In the genomic region with DNA sequence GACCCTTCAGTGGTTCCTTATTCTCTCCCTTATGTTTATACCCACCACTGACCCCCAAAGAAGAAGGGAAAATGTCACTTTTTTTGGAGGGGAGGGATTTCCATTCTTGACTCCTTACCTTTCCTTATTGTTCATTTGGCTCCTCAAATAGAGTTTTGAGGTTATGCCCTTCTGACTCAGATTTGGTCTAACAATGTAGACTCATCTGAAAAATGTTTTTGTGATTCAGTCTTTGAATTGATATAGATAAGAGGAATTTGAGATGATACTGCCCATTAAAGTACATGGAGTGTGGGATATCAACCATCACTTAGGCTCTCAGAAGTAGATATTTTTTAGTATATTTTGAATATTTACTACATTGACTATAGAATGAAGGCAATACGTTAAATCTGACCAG, we compare ENCODE assay signal across 25 cellular contexts. TPM values are rescaled to one million over a fixed set of nuclear protein-coding genes. Genes with fewer than 3 reads are reported as not detected.
DNase-seq lines count a peak whose midpoint lies in the region; ATAC-seq, FAIRE-seq and TF ChIP-seq lines count a peak whose summit lies in the region.
"Had no signal": no experiment of that assay in that cellular context is flagged by ENCODE, and none has a peak within 500 bp of the region (broad histone marks: within the 10 kb centered on the region; RNA-seq: fewer than 3 reads in every experiment).

No MANE protein-coding gene starts in this region.

- 94 to 100% methylated on average over 1 of the region's 1 CpG for WGBS in GM23248 (ENCODE audit: low coverage in 1 of 2, low lambda C conversion rate in 2 of 2, missing lambda C conversion rate in 2 of 2), 2 experiments

- H3K4me1 ChIP-seq in ACC112 (ENCODE audit: control insufficient read depth, insufficient read depth, low read length, unreplicated experiment) (peaks cover 6% of the 10 kb centered on the region), GM23248 (ENCODE audit: insufficient read depth) (peaks cover 9% of the 10 kb centered on the region; the same call in 1 of the 2 replicates), endothelial cell of umbilical vein (ENCODE audit: control insufficient read depth, extremely low read depth, insufficient read depth, low read length) (no peaks in the 10 kb centered on the region)
- H3K4me1 ChIP-seq: BLaER1 treated with 17β-estradiol and CSF1 and Interleukin-3, amounts not matched to agents 10 nM and 100 nM; prostate gland had no signal

- no peaks in the 10 kb centered on the region for H3K9me2 ChIP-seq in GM23248 (ENCODE audit: insufficient read depth)

- DNase-seq in GM23248: peak; percentile 67
- DNase-seq in RKO (ENCODE audit: low spot score): peak; percentile 58
- no peak for DNase-seq in endothelial cell of umbilical vein (ENCODE audit: low read depth, low spot score)
- no peak for DNase-seq in NCI-H1694 (lab: John Stamatoyannopoulos, UW)
- DNase-seq in left ventricle myocardium superior: no peak
- DNase-seq in OCI-M1 (lab: John Stamatoyannopoulos, UW): no peak
- no peak for DNase-seq in NCI-H2029 (lab: John Stamatoyannopoulos, UW)
- DNase-seq: activated CD4-positive, alpha-beta T cell treated with anti-CD3 and anti-CD28 coated beads, Interleukin-2, amount 10 ng/mL, durations not matched to agents 7 days and 5 days; activated naive CD4-positive, alpha-beta T cell treated with anti-CD3 and anti-CD28 coated beads, Interleukin-2, amount 10 ng/mL, durations not matched to agents 7 days and 5 days; activated T-cell treated with anti-CD3 and anti-CD28 coated beads, Interleukin-2, amount 50 U/mL, for 24 hours; aorta; caudate nucleus; DMS53; midbrain; naive thymus-derived CD4-positive, alpha-beta T cell; NCI-H2081 treated with DMSO at 0.1 percent for 48 hours; NCI-H446; Right ventricle myocardium superior; stimulated activated CD4-positive, alpha-beta T cell treated with anti-CD3 and anti-CD28 coated beads, Interleukin-4, amount 100 ng/mL, for 24 hours; stimulated activated naive B cell treated with anti-CD40 and anti-IgM and Interleukin-4, amounts not matched to agents 10 μg/mL and 1 μg/mL and 100 μg/mL, for 72 hours; WERI-Rb-1 had no signal

- no peak for ATAC-seq in left ventricle myocardium superior
- ATAC-seq: naive thymus-derived CD4-positive, alpha-beta T cell; sciatic nerve; stimulated activated naive B cell treated with anti-CD40 and anti-IgM and Interleukin-4, amounts not matched to agents 10 μg/mL and 1 μg/mL and 100 μg/mL, for 72 hours had no signal

- H4K20me1 ChIP-seq in GM23248 (ENCODE audit: insufficient read depth) (no peaks in the 10 kb centered on the region), endothelial cell of umbilical vein (replicated peaks; ENCODE audit: control insufficient read depth, extremely low read depth, insufficient read depth, low read length) (peaks cover 2% of the 10 kb centered on the region)

- in situ Hi-C loops in GM23248 (cut with MboI): no loop called here

- peak; percentile 12 for FAIRE-seq in endothelial cell of umbilical vein (lab: Jason Lieb, UNC)

- H3K36me3 ChIP-seq in ACC112 (ENCODE audit: insufficient read depth, low read length) (peaks cover 58% of the 10 kb centered on the region), GM23248 (ENCODE audit: low read depth) (peaks cover 76% of the 10 kb centered on the region), endothelial cell of umbilical vein (ENCODE audit: control insufficient read depth in 2 of 2, extremely low read depth in 1 of 2, insufficient read depth in 2 of 2, low read length in 2 of 2) (peaks cover 1 to 22% of the 10 kb centered on the region in 2 experiments)
- H3K36me3 ChIP-seq: prostate gland had no signal

- no peaks in the 10 kb centered on the region for H3K27me3 ChIP-seq in ACC112 (ENCODE audit: insufficient read depth, low read length)
- H3K27me3 ChIP-seq in GM23248 (replicated peaks; ENCODE audit: insufficient read depth): no peaks in the 10 kb centered on the region
- H3K27me3 ChIP-seq in endothelial cell of umbilical vein (ENCODE audit: control insufficient read depth in 2 of 2, insufficient read depth in 2 of 2, low read length in 2 of 2): no peaks in the 10 kb centered on the region
- H3K27me3 ChIP-seq: BLaER1 treated with 17β-estradiol and CSF1 and Interleukin-3, amounts not matched to agents 10 nM and 100 nM had no signal

- H3K9ac ChIP-seq in GM23248 (no peak overlapping the region), endothelial cell of umbilical vein (replicated peaks; ENCODE audit: extremely low read depth, insufficient read depth, low read length) (no peak overlapping the region)
- H3K9ac ChIP-seq: BLaER1 treated with 17β-estradiol and CSF1 and Interleukin-3, amounts not matched to agents 10 nM and 100 nM had no signal

- H3K79me2 ChIP-seq in ACC112 (ENCODE audit: control insufficient read depth, insufficient read depth, low read length, unreplicated experiment): no peaks in the 10 kb centered on the region
- H3K79me2 ChIP-seq in GM23248 (ENCODE audit: insufficient read depth): no peaks in the 10 kb centered on the region; the same call in 1 of the 2 replicates
- no peaks in the 10 kb centered on the region for H3K79me2 ChIP-seq in endothelial cell of umbilical vein (ENCODE audit: control insufficient read depth, insufficient read depth, low read length)

- H3F3A ChIP-seq in GM23248 (ENCODE audit: insufficient read depth): peaks cover 45% of the 10 kb centered on the region

- H3K4me2 ChIP-seq in GM23248 (ENCODE audit: unreplicated experiment) (no peak overlapping the region), endothelial cell of umbilical vein (ENCODE audit: insufficient read depth, low read length) (no peak overlapping the region)
- H3K4me2 ChIP-seq: BLaER1 treated with 17β-estradiol and CSF1 and Interleukin-3, amounts not matched to agents 10 nM and 100 nM had no signal

- H3K27ac ChIP-seq in ACC112 (ENCODE audit: low read depth, low read length): peak overlapping the region; percentile 31
- H3K27ac ChIP-seq in GM23248: no peak overlapping the region
- no peak overlapping the region for H3K27ac ChIP-seq in endothelial cell of umbilical vein (ENCODE audit: insufficient read depth, low read depth, low read length)
- H3K27ac ChIP-seq: BLaER1 treated with 17β-estradiol and CSF1 and Interleukin-3, amounts not matched to agents 10 nM and 100 nM; prostate gland; WERI-Rb-1 had no signal

- H2AFZ ChIP-seq in ACC112 (ENCODE audit: low read length, unreplicated experiment) (no peak overlapping the region), GM23248 (no peak overlapping the region), endothelial cell of umbilical vein (ENCODE audit: low read depth, low read length) (no peak overlapping the region)

- no TSS peak for BruUV-seq in endothelial cell of umbilical vein (replicated peaks; lab: Mats Ljungman, UMichigan)

- POLR2A ChIA-PET in endothelial cell of umbilical vein (lab: Charles Lee): no interaction called here

- no peak for TF ChIP-seq POLR2A in endothelial cell of umbilical vein (IDR thresholded peaks at IDR 0.05; ENCODE audit: low read depth, low read length)

- no peak for TF ChIP-seq CTCF in endothelial cell of umbilical vein (IDR thresholded peaks at IDR 0.05; ENCODE audit: extremely low read depth in 1 of 2, insufficient read depth in 1 of 2, low read depth in 1 of 2, low read length in 2 of 2)

- H3K4me3 ChIP-seq in ACC112 (ENCODE audit: low read depth, low read length) (no peak overlapping the region), GM23248 (no peak overlapping the region), endothelial cell of umbilical vein (replicated peaks in 1 of 3; ENCODE audit: insufficient read depth in 1 of 3, low read depth in 1 of 3, low read length in 3 of 3) (no peak overlapping the region)
- H3K4me3 ChIP-seq: BLaER1 treated with 17β-estradiol and CSF1 and Interleukin-3, amounts not matched to agents 10 nM and 100 nM; prostate gland had no signal

- CTCF ChIA-PET in endothelial cell of umbilical vein (lab: Charles Lee): no interaction called here

- dilution Hi-C loops in endothelial cell of umbilical vein (cut with MboI; ENCODE audit: extremely low pct_ligation_motif_present, low sequenced_read_pairs): no loop called here

- intact Hi-C loops in endothelial cell of umbilical vein (cut with micrococcal nuclease) (no loop called here), left ventricle myocardium superior (cut with micrococcal nuclease) (no loop called here)

- H3K9me1 ChIP-seq in endothelial cell of umbilical vein (replicated peaks; ENCODE audit: control insufficient read depth, extremely low read depth, insufficient read depth, low read length): no peaks in the 10 kb centered on the region

- H3K9me3 ChIP-seq in GM23248 (ENCODE audit: low read depth): no peaks in the 10 kb centered on the region
- no peaks in the 10 kb centered on the region for H3K9me3 ChIP-seq in endothelial cell of umbilical vein (replicated peaks; ENCODE audit: control insufficient read depth, insufficient read depth, low read length)
- H3K9me3 ChIP-seq: BLaER1 treated with 17β-estradiol and CSF1 and Interleukin-3, amounts not matched to agents 10 nM and 100 nM; prostate gland had no signal

TF ChIP-seq in endothelial cell of umbilical vein, 7 proteins besides CTCF, POLR2A, EP300 and RAD21:
- TF ChIP-seq JUN (IDR thresholded peaks at IDR 0.05; ENCODE audit: borderline replicate concordance, insufficient read depth, insufficient read length, low read depth): no peak
- TF ChIP-seq GATA2 (IDR thresholded peaks at IDR 0.05; ENCODE audit: insufficient read depth, insufficient read length, low read depth, low read length): peak; percentile 44
TF ChIP-seq in endothelial cell of umbilical vein: peak in this region for 1.

RNA-seq across cellular contexts. Expression of gene USP1, which starts 16.1 kb away (rescaled TPM):
- total RNA-seq in GM23248 (2014; rRNA removed; shearing (Covaris generic)): 27.8 and 31.2 TPM in 2 replicates
- polyA plus RNA-seq in GM23248 (2016; fragmentation: Nextera tagmentation; extraction: Ambion mirVana) (22.7 and 22.8 TPM in 2 replicates), endothelial cell of umbilical vein (4.5 and 7.0 TPM in 2 replicates)
- total RNA-seq in endothelial cell of umbilical vein (37.8 and 38.4 TPM in 2 replicates), left ventricle myocardium superior (14.1 TPM)
- 9.3 and 10.6 TPM in 2 replicates for polyA plus RNA-seq in endothelial cell of umbilical vein (2011; cell fraction: cytosol; rRNA removed)
- 5.8 and 10.7 TPM in 2 replicates for polyA plus RNA-seq in endothelial cell of umbilical vein (2011; cell fraction: nucleus; rRNA removed)
- 12.3 and 28.4 TPM in 2 replicates for polyA plus RNA-seq in endothelial cell of umbilical vein (2012)
- polyA minus RNA-seq in endothelial cell of umbilical vein: 5.3 and 6.4 TPM in 2 replicates
- 37.3 TPM for polyA minus RNA-seq in endothelial cell of umbilical vein (2011; cell fraction: cytosol; rRNA and poly(A)+ RNA removed)
- polyA minus RNA-seq in endothelial cell of umbilical vein (2011; cell fraction: nucleus; rRNA and poly(A)+ RNA removed): 5.7 and 7.2 TPM in 2 replicates

Comparison
In these comparisons a context has a peak if more than half of its experiments do, and no peak if none do; other contexts are left out.
1. DNase-seq: peak in GM23248 (single experiment) and RKO (single experiment); none in endothelial cell of umbilical vein (single experiment), NCI-H1694 (single experiment), left ventricle myocardium superior (single experiment), OCI-M1 (single experiment) and NCI-H2029 (single experiment).